In the genomic region with DNA sequence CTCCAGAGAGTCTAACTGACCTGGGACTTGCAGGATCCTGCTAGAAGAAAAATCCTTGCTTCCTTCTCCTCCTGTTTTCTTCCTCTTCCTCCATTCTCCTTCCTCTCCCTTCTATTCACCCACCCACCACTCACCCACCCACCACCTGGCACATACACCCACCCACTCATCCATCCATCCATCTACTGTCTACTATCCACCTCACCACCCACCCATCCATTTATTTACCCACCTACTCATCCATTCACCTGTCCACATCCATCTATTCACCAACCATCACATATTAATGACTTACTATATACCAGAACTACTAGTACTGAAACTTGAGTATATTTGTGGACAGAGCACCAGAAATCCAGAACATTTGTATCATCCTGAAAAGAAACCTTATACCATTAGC, we compare ENCODE assay signal across 1 cellular context.
TF ChIP-seq lines count a peak whose summit lies in the region.

No MANE protein-coding gene starts in this region.

TF ChIP-seq in GM23338, 12 proteins besides CTCF, POLR2A, EP300 and RAD21:
- TF ChIP-seq, protein P1, sequence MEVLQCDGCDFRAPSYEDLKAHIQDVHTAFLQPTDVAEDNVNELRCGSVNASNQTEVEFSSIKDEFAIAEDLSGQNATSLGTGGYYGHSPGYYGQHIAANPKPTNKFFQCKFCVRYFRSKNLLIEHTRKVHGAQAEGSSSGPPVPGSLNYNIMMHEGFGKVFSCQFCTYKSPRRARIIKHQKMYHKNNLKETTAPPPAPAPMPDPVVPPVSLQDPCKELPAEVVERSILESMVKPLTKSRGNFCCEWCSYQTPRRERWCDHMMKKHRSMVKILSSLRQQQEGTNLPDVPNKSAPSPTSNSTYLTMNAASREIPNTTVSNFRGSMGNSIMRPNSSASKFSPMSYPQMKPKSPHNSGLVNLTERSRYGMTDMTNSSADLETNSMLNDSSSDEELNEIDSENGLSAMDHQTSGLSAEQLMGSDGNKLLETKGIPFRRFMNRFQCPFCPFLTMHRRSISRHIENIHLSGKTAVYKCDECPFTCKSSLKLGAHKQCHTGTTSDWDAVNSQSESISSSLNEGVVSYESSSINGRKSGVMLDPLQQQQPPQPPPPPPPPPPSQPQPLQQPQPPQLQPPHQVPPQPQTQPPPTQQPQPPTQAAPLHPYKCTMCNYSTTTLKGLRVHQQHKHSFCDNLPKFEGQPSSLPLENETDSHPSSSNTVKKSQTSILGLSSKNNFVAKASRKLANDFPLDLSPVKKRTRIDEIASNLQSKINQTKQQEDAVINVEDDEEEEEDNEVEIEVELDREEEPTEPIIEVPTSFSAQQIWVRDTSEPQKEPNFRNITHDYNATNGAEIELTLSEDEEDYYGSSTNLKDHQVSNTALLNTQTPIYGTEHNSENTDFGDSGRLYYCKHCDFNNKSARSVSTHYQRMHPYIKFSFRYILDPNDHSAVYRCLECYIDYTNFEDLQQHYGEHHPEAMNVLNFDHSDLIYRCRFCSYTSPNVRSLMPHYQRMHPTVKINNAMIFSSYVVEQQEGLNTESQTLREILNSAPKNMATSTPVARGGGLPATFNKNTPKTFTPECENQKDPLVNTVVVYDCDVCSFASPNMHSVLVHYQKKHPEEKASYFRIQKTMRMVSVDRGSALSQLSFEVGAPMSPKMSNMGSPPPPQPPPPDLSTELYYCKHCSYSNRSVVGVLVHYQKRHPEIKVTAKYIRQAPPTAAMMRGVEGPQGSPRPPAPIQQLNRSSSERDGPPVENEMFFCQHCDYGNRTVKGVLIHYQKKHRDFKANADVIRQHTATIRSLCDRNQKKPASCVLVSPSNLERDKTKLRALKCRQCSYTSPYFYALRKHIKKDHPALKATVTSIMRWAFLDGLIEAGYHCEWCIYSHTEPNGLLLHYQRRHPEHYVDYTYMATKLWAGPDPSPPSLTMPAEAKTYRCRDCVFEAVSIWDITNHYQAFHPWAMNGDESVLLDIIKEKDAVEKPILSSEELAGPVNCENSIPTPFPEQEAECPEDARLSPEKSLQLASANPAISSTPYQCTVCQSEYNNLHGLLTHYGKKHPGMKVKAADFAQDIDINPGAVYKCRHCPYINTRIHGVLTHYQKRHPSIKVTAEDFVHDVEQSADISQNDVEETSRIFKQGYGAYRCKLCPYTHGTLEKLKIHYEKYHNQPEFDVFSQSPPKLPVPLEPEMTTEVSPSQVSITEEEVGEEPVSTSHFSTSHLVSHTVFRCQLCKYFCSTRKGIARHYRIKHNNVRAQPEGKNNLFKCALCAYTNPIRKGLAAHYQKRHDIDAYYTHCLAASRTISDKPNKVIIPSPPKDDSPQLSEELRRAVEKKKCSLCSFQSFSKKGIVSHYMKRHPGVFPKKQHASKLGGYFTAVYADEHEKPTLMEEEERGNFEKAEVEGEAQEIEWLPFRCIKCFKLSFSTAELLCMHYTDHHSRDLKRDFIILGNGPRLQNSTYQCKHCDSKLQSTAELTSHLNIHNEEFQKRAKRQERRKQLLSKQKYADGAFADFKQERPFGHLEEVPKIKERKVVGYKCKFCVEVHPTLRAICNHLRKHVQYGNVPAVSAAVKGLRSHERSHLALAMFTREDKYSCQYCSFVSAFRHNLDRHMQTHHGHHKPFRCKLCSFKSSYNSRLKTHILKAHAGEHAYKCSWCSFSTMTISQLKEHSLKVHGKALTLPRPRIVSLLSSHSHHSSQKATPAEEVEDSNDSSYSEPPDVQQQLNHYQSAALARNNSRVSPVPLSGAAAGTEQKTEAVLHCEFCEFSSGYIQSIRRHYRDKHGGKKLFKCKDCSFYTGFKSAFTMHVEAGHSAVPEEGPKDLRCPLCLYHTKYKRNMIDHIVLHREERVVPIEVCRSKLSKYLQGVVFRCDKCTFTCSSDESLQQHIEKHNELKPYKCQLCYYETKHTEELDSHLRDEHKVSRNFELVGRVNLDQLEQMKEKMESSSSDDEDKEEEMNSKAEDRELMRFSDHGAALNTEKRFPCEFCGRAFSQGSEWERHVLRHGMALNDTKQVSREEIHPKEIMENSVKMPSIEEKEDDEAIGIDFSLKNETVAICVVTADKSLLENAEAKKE (CRISPR knock-in tag; IDR thresholded peaks at IDR 0.05): no peak
- no peak for TF ChIP-seq EZH2 (IDR thresholded peaks at IDR 0.05; ENCODE audit: low read depth, unreplicated experiment)
- TF ChIP-seq EZH2phosphoT487 (IDR thresholded peaks at IDR 0.05; ENCODE audit: unreplicated experiment): no peak
- no peak for TF ChIP-seq CREB1 (CRISPR knock-in tag; IDR thresholded peaks at IDR 0.05; ENCODE audit: low read depth)
- no peak for TF ChIP-seq ZNF114 (CRISPR knock-in tag; IDR thresholded peaks at IDR 0.05)
- TF ChIP-seq JUNB (IDR thresholded peaks at IDR 0.05; ENCODE audit: unreplicated experiment): no peak
- TF ChIP-seq, protein P2, sequence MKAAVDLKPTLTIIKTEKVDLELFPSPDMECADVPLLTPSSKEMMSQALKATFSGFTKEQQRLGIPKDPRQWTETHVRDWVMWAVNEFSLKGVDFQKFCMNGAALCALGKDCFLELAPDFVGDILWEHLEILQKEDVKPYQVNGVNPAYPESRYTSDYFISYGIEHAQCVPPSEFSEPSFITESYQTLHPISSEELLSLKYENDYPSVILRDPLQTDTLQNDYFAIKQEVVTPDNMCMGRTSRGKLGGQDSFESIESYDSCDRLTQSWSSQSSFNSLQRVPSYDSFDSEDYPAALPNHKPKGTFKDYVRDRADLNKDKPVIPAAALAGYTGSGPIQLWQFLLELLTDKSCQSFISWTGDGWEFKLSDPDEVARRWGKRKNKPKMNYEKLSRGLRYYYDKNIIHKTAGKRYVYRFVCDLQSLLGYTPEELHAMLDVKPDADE (IDR thresholded peaks at IDR 0.05): no peak
- no peak for TF ChIP-seq NANOG (IDR thresholded peaks at IDR 0.05; ENCODE audit: borderline replicate concordance)
- TF ChIP-seq POLR2AphosphoS5 (IDR thresholded peaks at IDR 0.05; ENCODE audit: low read depth): no peak
- TF ChIP-seq ZNF331 (CRISPR knock-in tag; IDR thresholded peaks at IDR 0.05; ENCODE audit: low read depth): no peak
- TF ChIP-seq, protein P3, sequence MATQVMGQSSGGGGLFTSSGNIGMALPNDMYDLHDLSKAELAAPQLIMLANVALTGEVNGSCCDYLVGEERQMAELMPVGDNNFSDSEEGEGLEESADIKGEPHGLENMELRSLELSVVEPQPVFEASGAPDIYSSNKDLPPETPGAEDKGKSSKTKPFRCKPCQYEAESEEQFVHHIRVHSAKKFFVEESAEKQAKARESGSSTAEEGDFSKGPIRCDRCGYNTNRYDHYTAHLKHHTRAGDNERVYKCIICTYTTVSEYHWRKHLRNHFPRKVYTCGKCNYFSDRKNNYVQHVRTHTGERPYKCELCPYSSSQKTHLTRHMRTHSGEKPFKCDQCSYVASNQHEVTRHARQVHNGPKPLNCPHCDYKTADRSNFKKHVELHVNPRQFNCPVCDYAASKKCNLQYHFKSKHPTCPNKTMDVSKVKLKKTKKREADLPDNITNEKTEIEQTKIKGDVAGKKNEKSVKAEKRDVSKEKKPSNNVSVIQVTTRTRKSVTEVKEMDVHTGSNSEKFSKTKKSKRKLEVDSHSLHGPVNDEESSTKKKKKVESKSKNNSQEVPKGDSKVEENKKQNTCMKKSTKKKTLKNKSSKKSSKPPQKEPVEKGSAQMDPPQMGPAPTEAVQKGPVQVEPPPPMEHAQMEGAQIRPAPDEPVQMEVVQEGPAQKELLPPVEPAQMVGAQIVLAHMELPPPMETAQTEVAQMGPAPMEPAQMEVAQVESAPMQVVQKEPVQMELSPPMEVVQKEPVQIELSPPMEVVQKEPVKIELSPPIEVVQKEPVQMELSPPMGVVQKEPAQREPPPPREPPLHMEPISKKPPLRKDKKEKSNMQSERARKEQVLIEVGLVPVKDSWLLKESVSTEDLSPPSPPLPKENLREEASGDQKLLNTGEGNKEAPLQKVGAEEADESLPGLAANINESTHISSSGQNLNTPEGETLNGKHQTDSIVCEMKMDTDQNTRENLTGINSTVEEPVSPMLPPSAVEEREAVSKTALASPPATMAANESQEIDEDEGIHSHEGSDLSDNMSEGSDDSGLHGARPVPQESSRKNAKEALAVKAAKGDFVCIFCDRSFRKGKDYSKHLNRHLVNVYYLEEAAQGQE (IDR thresholded peaks at IDR 0.05; ENCODE audit: unreplicated experiment): no peak
